8 cellular contexts compared by ENCODE assay signal in the genomic region with DNA sequence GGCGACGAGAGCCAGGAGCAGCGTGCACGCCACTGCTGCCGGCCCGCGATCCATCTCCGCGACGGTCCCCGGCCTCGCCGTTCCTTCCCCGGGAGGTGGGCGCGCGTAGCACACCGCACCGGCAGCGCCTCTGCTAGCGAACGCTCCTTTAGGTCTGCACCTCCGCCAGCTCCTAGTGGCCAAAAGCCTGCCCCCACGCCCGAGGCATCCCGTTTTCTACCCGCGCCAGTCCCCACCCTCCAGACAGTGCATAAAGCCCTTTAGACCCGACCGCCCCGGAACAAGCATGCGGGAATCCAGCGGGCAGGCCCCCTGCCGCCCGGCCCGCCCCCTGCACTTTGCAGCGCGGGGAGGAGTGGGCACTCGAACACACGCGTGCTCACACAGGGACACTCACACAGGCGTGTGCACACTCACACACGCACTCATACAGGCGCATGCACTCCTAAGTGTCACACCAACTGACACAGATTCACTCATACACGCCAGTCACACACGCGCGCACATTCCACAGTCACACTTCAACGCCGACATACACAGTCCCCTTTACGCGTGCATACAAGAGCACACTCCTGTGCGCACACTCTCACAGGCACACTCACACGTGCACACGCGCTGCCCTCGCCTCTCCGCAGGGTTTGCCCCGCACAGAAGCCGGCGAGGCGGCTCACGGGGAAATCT. TPM values are rescaled to one million over a fixed set of nuclear protein-coding genes. Genes with fewer than 3 reads are reported as not detected.
DNase-seq lines count a peak whose midpoint lies in the region; ATAC-seq and TF ChIP-seq lines count a peak whose summit lies in the region.

A gene (minus strand): TSS at position 189 of the 681 bp plus-strand sequence. CDS start 135 bp downstream, at position 54.

- H3K4me3 ChIP-seq in foreskin fibroblast (ENCODE audit: low read depth in 1 of 2, low read length in 2 of 2): peak within 1 kb of the TSS; percentile 15 to 43

- H3K36me3 Mint-ChIP-seq in activated CD8-positive, alpha-beta memory T cell treated with anti-CD3 and anti-CD28 coated beads, Interleukin-2, amount 10 ng/mL, durations not matched to agents 7 days and 5 days: no peaks in the 10 kb centered on the region
- no peaks in the 10 kb centered on the region for H3K36me3 Mint-ChIP-seq in neural crest cell (ENCODE audit: low read depth)

- H3K27ac Mint-ChIP-seq in activated CD8-positive, alpha-beta memory T cell treated with anti-CD3 and anti-CD28 coated beads, Interleukin-2, amount 10 ng/mL, durations not matched to agents 7 days and 5 days: peak within 1 kb of the TSS; percentile 83
- H3K27ac Mint-ChIP-seq in neural crest cell (ENCODE audit: unreplicated experiment): peak within 1 kb of the TSS; percentile 79

- peak within 1 kb of the TSS; percentile 83 for H3K4me3 Mint-ChIP-seq in activated CD8-positive, alpha-beta memory T cell treated with anti-CD3 and anti-CD28 coated beads, Interleukin-2, amount 10 ng/mL, durations not matched to agents 7 days and 5 days
- H3K4me3 Mint-ChIP-seq in neural crest cell: peak within 1 kb of the TSS; percentile 95

- H3K27me3 Mint-ChIP-seq in activated CD8-positive, alpha-beta memory T cell treated with anti-CD3 and anti-CD28 coated beads, Interleukin-2, amount 10 ng/mL, durations not matched to agents 7 days and 5 days: peaks cover 53% of the 10 kb centered on the region
- peaks cover 40% of the 10 kb centered on the region for H3K27me3 Mint-ChIP-seq in neural crest cell (ENCODE audit: low read depth)

- peaks cover 28% of the 10 kb centered on the region for H3K4me1 Mint-ChIP-seq in activated CD8-positive, alpha-beta memory T cell treated with anti-CD3 and anti-CD28 coated beads, Interleukin-2, amount 10 ng/mL, durations not matched to agents 7 days and 5 days
- H3K4me1 Mint-ChIP-seq in neural crest cell: peaks cover 53% of the 10 kb centered on the region

- DNase-seq in activated T-cell treated with anti-CD3 and anti-CD28 coated beads for 48 hours (ENCODE audit: low read depth) (peak; percentile 20), activated T-cell treated with anti-CD3 and anti-CD28 coated beads for 4 hours (no peak), foreskin fibroblast (peak in 1 of 2 donors; percentile 26), neural crest cell (ENCODE audit: low read depth, low spot score) (peak; percentile 58), SW 1271 (lab: John Stamatoyannopoulos, UW) (no peak), NCI-H1092 (lab: John Stamatoyannopoulos, UW) (no peak)
- DNase-seq in activated CD8-positive, alpha-beta memory T cell treated with anti-CD3 and anti-CD28 coated beads, Interleukin-2, amount 10 ng/mL, durations not matched to agents 7 days and 5 days: peak; percentile 51

- CTCF ChIA-PET in activated CD8-positive, alpha-beta memory T cell treated with anti-CD3 and anti-CD28 coated beads, Interleukin-2, amount 10 ng/mL, durations not matched to agents 7 days and 5 days (lab: Charles Lee): no interaction called here

- TF ChIP-seq CTCF in foreskin fibroblast (IDR thresholded peaks at IDR 0.05; ENCODE audit: low read depth, low read length): no peak
- TF ChIP-seq CTCF in neural crest cell (conservative IDR thresholded peaks at IDR 0.05): peak; percentile 33

- no peaks in the 10 kb centered on the region for H3K9me3 Mint-ChIP-seq in activated CD8-positive, alpha-beta memory T cell treated with anti-CD3 and anti-CD28 coated beads, Interleukin-2, amount 10 ng/mL, durations not matched to agents 7 days and 5 days (ENCODE audit: low read depth)
- no peaks in the 10 kb centered on the region for H3K9me3 Mint-ChIP-seq in neural crest cell

- ATAC-seq in activated CD8-positive, alpha-beta memory T cell treated with anti-CD3 and anti-CD28 coated beads, Interleukin-2, amount 10 ng/mL, durations not matched to agents 7 days and 5 days: peak; percentile 22
- no peak for ATAC-seq in GM18909 (IDR thresholded peaks at IDR 0.05; ENCODE audit: poor library complexity, unreplicated experiment)

RNA-seq across cellular contexts. Expression of the gene that starts here (rescaled TPM):
- under 1 TPM; 0.44 to 0.68 TPM for total RNA-seq in activated CD8-positive, alpha-beta memory T cell treated with anti-CD3 and anti-CD28 coated beads, Interleukin-2, amount 10 ng/mL, durations not matched to agents 7 days and 5 days
- total RNA-seq in neural crest cell: 27.5 and 29.4 TPM in 2 replicates

Comparison
In these comparisons a context has a peak if more than half of its experiments do, and no peak if none do; other contexts are left out.
1. RNA of the gene that starts here (total RNA-seq): 27.5 to 29.4 TPM in neural crest cell; 0.44 to 0.68 TPM in activated CD8-positive, alpha-beta memory T cell treated with anti-CD3 and anti-CD28 coated beads, Interleukin-2, amount 10 ng/mL, durations not matched to agents 7 days and 5 days; every median in the first group is over 10 times any median in the second.
2. DNase-seq: peak in activated T-cell treated with anti-CD3 and anti-CD28 coated beads for 48 hours (single experiment) and neural crest cell (single experiment); none in activated T-cell treated with anti-CD3 and anti-CD28 coated beads for 4 hours (single experiment), SW 1271 (0 of 2) and NCI-H1092 (single experiment).
3. Peak in DNase-seq and ATAC-seq in activated CD8-positive, alpha-beta memory T cell treated with anti-CD3 and anti-CD28 coated beads, Interleukin-2, amount 10 ng/mL, durations not matched to agents 7 days and 5 days; RNA of the gene not detected or under 1 TPM.